In genomic region chr9:100088202-100088601, GRCh38 we compare ENCODE assay signal across 12 cellular contexts. TPM values are rescaled to one million over a fixed set of nuclear protein-coding genes. Genes with fewer than 3 reads are reported as not detected.
DNase-seq lines count a peak whose midpoint lies in the region; ATAC-seq lines count a peak whose summit lies in the region.
"Had no signal": no experiment of that assay in that cellular context is flagged by ENCODE, and none has a peak within 500 bp of the region (broad histone marks: within the 10 kb centered on the region; RNA-seq: fewer than 3 reads in every experiment).

No MANE protein-coding gene starts in this region.

- ATAC-seq in activated CD4-positive, alpha-beta T cell treated with anti-CD3 and anti-CD28 coated beads for 36 hours = peak; percentile 52
- ATAC-seq in GM21390 (IDR thresholded peaks at IDR 0.05; ENCODE audit: unreplicated experiment) = no peak
- no peak for ATAC-seq in HG02973 (IDR thresholded peaks at IDR 0.05; ENCODE audit: unreplicated experiment)
- ATAC-seq: left colon had no signal

- no peaks in the 10 kb centered on the region for H3K9me3 Mint-ChIP-seq in activated CD4-positive, alpha-beta T cell treated with anti-CD3 and anti-CD28 coated beads for 36 hours (ENCODE audit: low read depth)
- no peaks in the 10 kb centered on the region for H3K9me3 Mint-ChIP-seq in activated naive CD4-positive, alpha-beta T cell treated with anti-CD3 and anti-CD28 coated beads, Interleukin-2, amount 10 ng/mL, durations not matched to agents 7 days and 5 days

- H3K27ac Mint-ChIP-seq in activated CD4-positive, alpha-beta T cell treated with anti-CD3 and anti-CD28 coated beads for 36 hours = peak overlapping the region; percentile 56
- H3K27ac Mint-ChIP-seq in activated naive CD4-positive, alpha-beta T cell treated with anti-CD3 and anti-CD28 coated beads, Interleukin-2, amount 10 ng/mL, durations not matched to agents 7 days and 5 days = peak overlapping the region; percentile 49

- H2BK5ac ChIP-seq in mesendoderm (ENCODE audit: low read length) = no peak overlapping the region

- no CpG with 5 or more reads among the region's 4 CpGs for WGBS in mesendoderm (ENCODE audit: extremely low coverage, insufficient coverage, low lambda C conversion rate)

- H3K79me1 ChIP-seq in mesendoderm (ENCODE audit: low read length) = peaks cover 2% of the 10 kb centered on the region

- no peak overlapping the region for H4K5ac ChIP-seq in mesendoderm (ENCODE audit: low read length)

- DNase-seq in activated CD4-positive, alpha-beta T cell treated with anti-CD3 and anti-CD28 coated beads for 36 hours = peak; percentile 34
- no peak for DNase-seq in activated CD4-positive, alpha-beta T cell treated with anti-CD3 and anti-CD28 coated beads, Interleukin-2, amount 50 U/mL, for 1 hour
- DNase-seq in HPDE6-E6E7 (ENCODE audit: extremely low spot score) = peak; percentile 32
- no peak for DNase-seq in activated naive CD4-positive, alpha-beta T cell treated with anti-CD3 and anti-CD28 coated beads, Interleukin-2, amount 10 ng/mL, durations not matched to agents 7 days and 5 days
- DNase-seq in mesendoderm = peak; percentile 14
- DNase-seq in HCEC 1CT = no peak
- DNase-seq: aorta, left colon, MG63, tibial artery had no signal

- intact Hi-C loops in activated CD4-positive, alpha-beta T cell treated with anti-CD3 and anti-CD28 coated beads for 36 hours (cut with DNase I, micrococcal nuclease) = loop anchor here (1.0 to 10.0 kb wide), 3 partner anchors 32 to 273 kb away; no protein-coding TSS in a partner anchor

- no peak overlapping the region for H2AK5ac ChIP-seq in mesendoderm (ENCODE audit: low read length)

- POLR2A ChIA-PET in activated CD4-positive, alpha-beta T cell treated with anti-CD3 and anti-CD28 coated beads for 36 hours (lab: Charles Lee) = no interaction called here

- H2BK120ac ChIP-seq in mesendoderm (ENCODE audit: low read depth, low read length) = no peak overlapping the region

- H3K4me1 Mint-ChIP-seq in activated CD4-positive, alpha-beta T cell treated with anti-CD3 and anti-CD28 coated beads for 36 hours = peaks cover 75% of the 10 kb centered on the region
- H3K4me1 Mint-ChIP-seq in activated naive CD4-positive, alpha-beta T cell treated with anti-CD3 and anti-CD28 coated beads, Interleukin-2, amount 10 ng/mL, durations not matched to agents 7 days and 5 days = peaks cover 40% of the 10 kb centered on the region

- H3K36me3 ChIP-seq in mesendoderm (ENCODE audit: control insufficient read depth, insufficient read depth, low read length) = no peaks in the 10 kb centered on the region
- H3K36me3 ChIP-seq: MG63, tibial artery had no signal

- no peak overlapping the region for H3K4me2 ChIP-seq in mesendoderm (ENCODE audit: low read length)

- no peak overlapping the region for H3K23ac ChIP-seq in mesendoderm (ENCODE audit: low read length)

- no peak overlapping the region for H3K56ac ChIP-seq in mesendoderm (ENCODE audit: low read length)

- H3K4me3 ChIP-seq in mesendoderm (ENCODE audit: low read length) = no peak overlapping the region
- H3K4me3 ChIP-seq: MG63, tibial artery had no signal

- H3K18ac ChIP-seq in mesendoderm (ENCODE audit: low read length) = no peak overlapping the region

- H3K4me3 Mint-ChIP-seq in activated CD4-positive, alpha-beta T cell treated with anti-CD3 and anti-CD28 coated beads for 36 hours = no peak overlapping the region
- H3K4me3 Mint-ChIP-seq in activated naive CD4-positive, alpha-beta T cell treated with anti-CD3 and anti-CD28 coated beads, Interleukin-2, amount 10 ng/mL, durations not matched to agents 7 days and 5 days = peak overlapping the region; percentile 44

- no peak overlapping the region for H4K8ac ChIP-seq in mesendoderm (ENCODE audit: low read depth, low read length)

- H3K27me3 ChIP-seq in mesendoderm (ENCODE audit: insufficient read depth, low read length, poor library complexity) = no peaks in the 10 kb centered on the region
- H3K27me3 ChIP-seq: MG63, tibial artery had no signal

- H3K4me1 ChIP-seq in mesendoderm (ENCODE audit: control insufficient read depth, low read depth, low read length) = no peaks in the 10 kb centered on the region

- peaks cover 2% of the 10 kb centered on the region for H3K36me3 Mint-ChIP-seq in activated CD4-positive, alpha-beta T cell treated with anti-CD3 and anti-CD28 coated beads for 36 hours (ENCODE audit: low read depth)
- H3K36me3 Mint-ChIP-seq in activated naive CD4-positive, alpha-beta T cell treated with anti-CD3 and anti-CD28 coated beads, Interleukin-2, amount 10 ng/mL, durations not matched to agents 7 days and 5 days = no peaks in the 10 kb centered on the region

- CTCF ChIA-PET in activated CD4-positive, alpha-beta T cell treated with anti-CD3 and anti-CD28 coated beads for 36 hours (lab: Charles Lee) = no interaction called here
- CTCF ChIA-PET in activated naive CD4-positive, alpha-beta T cell treated with anti-CD3 and anti-CD28 coated beads, Interleukin-2, amount 10 ng/mL, durations not matched to agents 7 days and 5 days (lab: Charles Lee) = no interaction called here

- H2BK15ac ChIP-seq in mesendoderm (replicated peaks; ENCODE audit: low read depth) = no peak overlapping the region

- H3K27ac ChIP-seq in mesendoderm (ENCODE audit: low read depth, low read length) = no peak overlapping the region
- H3K27ac ChIP-seq: tibial artery had no signal

- H3K27me3 Mint-ChIP-seq in activated CD4-positive, alpha-beta T cell treated with anti-CD3 and anti-CD28 coated beads for 36 hours = no peaks in the 10 kb centered on the region
- H3K27me3 Mint-ChIP-seq in activated naive CD4-positive, alpha-beta T cell treated with anti-CD3 and anti-CD28 coated beads, Interleukin-2, amount 10 ng/mL, durations not matched to agents 7 days and 5 days = no peaks in the 10 kb centered on the region

- H3K79me2 ChIP-seq in mesendoderm (ENCODE audit: control insufficient read depth, insufficient read depth, low read length) = peaks cover 2% of the 10 kb centered on the region

- H3K9ac ChIP-seq in mesendoderm (ENCODE audit: low read length) = no peak overlapping the region

- H3K4ac ChIP-seq in mesendoderm (ENCODE audit: low read depth, low read length) = no peak overlapping the region

RNA-seq across cellular contexts. Expression of gene ERP44, which starts 10.6 kb away (rescaled TPM):
- total RNA-seq in activated CD4-positive, alpha-beta T cell treated with anti-CD3 and anti-CD28 coated beads for 36 hours = 10 to 100 TPM; 12.0 to 12.4 TPM
- polyA plus RNA-seq in mesendoderm (2013, experiment 1 of 2) = 16.0 TPM
- polyA plus RNA-seq in mesendoderm (2013, experiment 2 of 2) = 15.7 TPM

RNA-seq across cellular contexts. Expression of gene INVS, which starts 10.8 kb away (rescaled TPM):
- total RNA-seq in activated CD4-positive, alpha-beta T cell treated with anti-CD3 and anti-CD28 coated beads for 36 hours = 10 to 100 TPM; 14.1 to 19.3 TPM
- polyA plus RNA-seq in mesendoderm (2013, experiment 1 of 2) = 2.6 TPM
- 2.6 TPM for polyA plus RNA-seq in mesendoderm (2013, experiment 2 of 2)

Comparison
In these comparisons a context has a peak if more than half of its experiments do, and no peak if none do; other contexts are left out.
1. DNase-seq: peak in activated CD4-positive, alpha-beta T cell treated with anti-CD3 and anti-CD28 coated beads for 36 hours (single experiment), HPDE6-E6E7 (single experiment) and mesendoderm (single experiment); none in activated CD4-positive, alpha-beta T cell treated with anti-CD3 and anti-CD28 coated beads, Interleukin-2, amount 50 U/mL, for 1 hour (single experiment), activated naive CD4-positive, alpha-beta T cell treated with anti-CD3 and anti-CD28 coated beads, Interleukin-2, amount 10 ng/mL, durations not matched to agents 7 days and 5 days (single experiment) and HCEC 1CT (single experiment).